Comparison of ENCODE assay signal across 26 cellular contexts in genomic region chr3:98791341-98792325, GRCh38. TPM values are rescaled to one million over a fixed set of nuclear protein-coding genes. Genes with fewer than 3 reads are reported as not detected.
A peak's percentile ranks its signal among the peaks of the same experiment; 100 is the strongest.
DNase-seq lines count a peak whose midpoint lies in the region.
"Had no signal": no experiment of that assay in that cellular context is flagged by ENCODE, and none has a peak within 500 bp of the region (broad histone marks: within the 10 kb centered on the region; RNA-seq: fewer than 3 reads in every experiment).

No MANE protein-coding gene starts in this region.

- peak overlapping the region; percentile 2 for H3K27ac ChIP-seq in epithelial cell of prostate
- H3K27ac ChIP-seq: body of pancreas, gastroesophageal sphincter, left lung, neutrophil, prostate gland, testis had no signal

- DNase-seq in HCEC 1CT (peak; percentile 39), amniotic epithelial cell (ENCODE audit: low read depth) (peak; percentile 55), epithelial cell of prostate (ENCODE audit: low read depth, low spot score) (no peak), renal cortical epithelial cell (ENCODE audit: low read depth) (peak; percentile 49), HuH-7.5 (ENCODE audit: low spot score) (no peak), NOMO-1 treated with dmso at 0.1 percent for 144 hours (lab: John Stamatoyannopoulos, UW; ENCODE audit: unreplicated experiment) (no peak)
- DNase-seq in stimulated activated CD4-positive, alpha-beta T cell treated with anti-CD3 and anti-CD28 coated beads, Interleukin-15, amount 100 ng/mL, for 24 hours: no peak
- DNase-seq: activated CD4-positive, alpha-beta T cell treated with anti-CD3 and anti-CD28 coated beads for 36 hours; activated CD8-positive, alpha-beta memory T cell treated with anti-CD3 and anti-CD28 coated beads for 24 hours; activated gamma-delta T cell; activated T-cell treated with anti-CD3 and anti-CD28 coated beads, Interleukin-2, amount 50 U/mL, for 1 hour; body of pancreas; CD4-positive, alpha-beta T cell; DMS 273 treated with DMSO at 0.1 percent for 48 hours; effector CD8-positive, alpha-beta T cell; EL; hippocampal formation; left lung; NCI-H1417; NCI-H446; NCI-H774; stimulated activated naive CD4-positive, alpha-beta T cell treated with Interleukin-2 at 50 U/mL for 16 hours; testis had no signal

RNA-seq across cellular contexts. Expression of gene ST3GAL6, which starts 28.5 kb away (rescaled TPM):
- 1.4 and 3.1 TPM in 2 replicates for total RNA-seq in renal cortical epithelial cell
- total RNA-seq: activated CD4-positive, alpha-beta T cell treated with anti-CD3 and anti-CD28 coated beads for 36 hours had no signal

Comparison
In these comparisons a context has a peak if more than half of its experiments do, and no peak if none do; other contexts are left out.
1. DNase-seq: peak in HCEC 1CT (single experiment), amniotic epithelial cell (single experiment) and renal cortical epithelial cell (single experiment); none in epithelial cell of prostate (single experiment), stimulated activated CD4-positive, alpha-beta T cell treated with anti-CD3 and anti-CD28 coated beads, Interleukin-15, amount 100 ng/mL, for 24 hours (single experiment), HuH-7.5 (single experiment) and NOMO-1 treated with dmso at 0.1 percent for 144 hours (single experiment).